18 cellular contexts compared by ENCODE assay signal in the genomic region with DNA sequence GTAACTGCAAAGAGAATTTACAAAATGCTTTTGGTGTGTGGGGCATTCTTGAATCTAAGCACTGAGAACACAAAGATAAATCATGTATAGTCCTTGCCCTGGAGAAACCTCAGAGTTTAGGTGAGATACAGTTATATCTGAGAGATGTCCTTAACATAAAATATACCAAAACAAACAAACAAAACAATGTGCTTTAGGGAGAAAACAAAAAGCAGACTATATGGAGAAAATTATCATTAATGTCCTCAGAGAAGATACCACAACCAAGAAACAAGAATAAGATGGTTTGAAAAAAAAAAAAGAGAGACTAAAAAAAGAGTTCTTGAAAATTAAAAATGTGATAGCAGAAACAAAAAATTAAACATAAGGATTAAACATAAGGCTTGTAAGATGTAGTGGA. TPM values are rescaled to one million over a fixed set of nuclear protein-coding genes. Genes with fewer than 3 reads are reported as not detected.
DNase-seq lines count a peak whose midpoint lies in the region; ATAC-seq, FAIRE-seq and TF ChIP-seq lines count a peak whose summit lies in the region.
"Had no signal": no experiment of that assay in that cellular context is flagged by ENCODE, and none has a peak within 500 bp of the region (broad histone marks: within the 10 kb centered on the region; RNA-seq: fewer than 3 reads in every experiment).

No MANE protein-coding gene starts in this region.

- H3K4me1 ChIP-seq in breast epithelium (no peaks in the 10 kb centered on the region), K562 (replicated peaks in 1 of 2; ENCODE audit: control insufficient read depth in 2 of 2, insufficient read depth in 2 of 2, low read length in 2 of 2) (peaks cover 6 to 13% of the 10 kb centered on the region in 2 experiments; a peak in 4 of 5 replicates), keratinocyte (ENCODE audit: control insufficient read depth, extremely low read depth, insufficient read depth, low read length) (peaks cover 29% of the 10 kb centered on the region), gastrocnemius medialis (peaks cover 45 to 63% of the 10 kb centered on the region in 2 donors)
- H3K4me1 ChIP-seq: BLaER1 had no signal

- no peaks in the 10 kb centered on the region for H3K9me1 ChIP-seq in K562 (ENCODE audit: control insufficient read depth, insufficient read depth, low read length)
- H3K9me1 ChIP-seq in keratinocyte (ENCODE audit: control insufficient read depth, extremely low read depth, insufficient read depth, low read length), result no peaks in the 10 kb centered on the region

- H2AFZ ChIP-seq in K562 (ENCODE audit: low read depth, low read length) (no peak overlapping the region), keratinocyte (ENCODE audit: control insufficient read depth, low read length) (no peak overlapping the region)
- H2AFZ ChIP-seq: GM23248 had no signal

- no peak overlapping the region for H3K27ac ChIP-seq in breast epithelium
- H3K27ac ChIP-seq in K562 (ENCODE audit: extremely low read depth, low read depth, low read length), result no peak overlapping the region
- peak overlapping the region; percentile 68 for H3K27ac ChIP-seq in keratinocyte (ENCODE audit: control insufficient read depth, insufficient read depth, low read length)
- peak overlapping the region in 3 of 4 donors; percentile 59 to 73 (median 70) for H3K27ac ChIP-seq in gastrocnemius medialis
- H3K27ac ChIP-seq: 22Rv1, BLaER1, GM23248 had no signal

- H3K4me3 Mint-ChIP-seq in MCF 10A (ENCODE audit: unreplicated experiment), result peak overlapping the region; percentile 10
- H3K4me3 Mint-ChIP-seq: CD4-positive, CD25-positive, alpha-beta regulatory T cell had no signal

- no peaks in the 10 kb centered on the region for H3K27me3 ChIP-seq in breast epithelium
- H3K27me3 ChIP-seq in K562 (ENCODE audit: control insufficient read depth in 2 of 2, insufficient read depth in 2 of 2, low read length in 2 of 2), result no peaks in the 10 kb centered on the region
- H3K27me3 ChIP-seq in keratinocyte (ENCODE audit: control insufficient read depth, extremely low read depth, insufficient read depth, low read length), result no peaks in the 10 kb centered on the region
- H3K27me3 ChIP-seq in gastrocnemius medialis, result no peaks in the 10 kb centered on the region
- H3K27me3 ChIP-seq: BLaER1 had no signal

- no peaks in the 10 kb centered on the region for H3K36me3 Mint-ChIP-seq in MCF 10A (ENCODE audit: insufficient read depth, unreplicated experiment)
- H3K36me3 Mint-ChIP-seq: CD4-positive, CD25-positive, alpha-beta regulatory T cell had no signal

- intact Hi-C loops in MCF 10A (cut with micrococcal nuclease), result no loop called here
- intact Hi-C loops in breast epithelium (cut with DNase I; ENCODE audit: low total_unique reads), result no loop called here
- intact Hi-C loops in K562 (cut with micrococcal nuclease), result no loop called here
- intact Hi-C loops in gastrocnemius medialis (cut with DNase I; ENCODE audit: low total_unique reads), result no loop called here

- no peaks in the 10 kb centered on the region for H3K27me3 Mint-ChIP-seq in MCF 10A (ENCODE audit: insufficient read depth, unreplicated experiment)

- CTCF ChIA-PET in MCF 10A (lab: Yijun Ruan, JAX), result no interaction called here
- CTCF ChIA-PET in K562 (lab: Yijun Ruan, JAX; ENCODE audit: low intra/inter-chr PET ratio), result no interaction called here

- DNase-seq in MCF 10A (ENCODE audit: unreplicated experiment) (no peak), breast epithelium (ENCODE audit: low spot score in 2 of 2) (no peak), K562 (ENCODE audit: extremely low read depth in 1 of 4, low spot score in 3 of 4) (no peak), keratinocyte (ENCODE audit: low read depth, low spot score) (no peak), gastrocnemius medialis (no peak), NCI-H524 treated with DMSO at 0.1 percent for 48 hours (lab: John Stamatoyannopoulos, UW) (no peak)
- DNase-seq: AML-193; CD4-positive, CD25-positive, alpha-beta regulatory T cell; DMS53; GF-D8; GM23248; H7 had no signal

- in situ Hi-C loops in K562 (cut with MboI) (no loop called here), gastrocnemius medialis (cut with MboI; ENCODE audit: low sequenced_read_pairs in 4 of 4) (loop anchor here in 2 of 4 donors (10.0 to 25.0 kb wide), 2 partner anchors 117 to 125 kb away; no protein-coding TSS in a partner anchor)

- no peak for TF ChIP-seq RAD21 in K562 (CRISPR knock-in tag; conservative IDR thresholded peaks at IDR 0.05 in 1 of 2, IDR thresholded peaks at IDR 0.05 in 1 of 2)

- H3K9me3 ChIP-seq in breast epithelium (no peaks in the 10 kb centered on the region), K562 (replicated peaks; ENCODE audit: control insufficient read depth, insufficient read depth, low read depth, low read length) (no peaks in the 10 kb centered on the region; the same call in 1 of the 2 replicates), keratinocyte (ENCODE audit: control insufficient read depth, low read depth, low read length) (no peaks in the 10 kb centered on the region), gastrocnemius medialis (no peaks in the 10 kb centered on the region)

- FAIRE-seq in K562 (lab: Jason Lieb, UNC) (no peak), keratinocyte (lab: Jason Lieb, UNC) (no peak)
- FAIRE-seq: HepG2, HTR-8/SVneo had no signal

- H3K4me3 ChIP-seq in breast epithelium, result no peak overlapping the region
- H3K4me3 ChIP-seq in K562, result no peak overlapping the region
- H3K4me3 ChIP-seq in keratinocyte (ENCODE audit: control insufficient read depth in 2 of 3, extremely low read depth in 1 of 3, insufficient read depth in 2 of 3, low read depth in 1 of 3, low read length in 3 of 3), result no peak overlapping the region
- no peak overlapping the region for H3K4me3 ChIP-seq in gastrocnemius medialis
- H3K4me3 ChIP-seq: BLaER1, GM23248 had no signal

- POLR2A ChIA-PET in MCF 10A (lab: Yijun Ruan, JAX) (interaction anchor here (0.9 to 1.6 kb wide), 3 partner anchors 14 to 176 kb away, joined by 3 to 5 read pairs (median 3); partner anchors contain the start of genes KDM1B and TPMT), K562 (lab: Yijun Ruan, JAX) (interaction anchor here (0.9 kb wide), 1 partner anchor 115 kb away, joined by 3 read pairs; no protein-coding TSS in a partner anchor)

- H3K9me3 Mint-ChIP-seq in MCF 10A (ENCODE audit: unreplicated experiment), result no peaks in the 10 kb centered on the region
- H3K9me3 Mint-ChIP-seq: CD4-positive, CD25-positive, alpha-beta regulatory T cell had no signal

- no peak for TF ChIP-seq POLR2A in breast epithelium (IDR thresholded peaks at IDR 0.05)
- TF ChIP-seq POLR2A in K562 (conservative IDR thresholded peaks at IDR 0.05), result no peak
- TF ChIP-seq POLR2A in gastrocnemius medialis (IDR thresholded peaks at IDR 0.05), result no peak

- BruUV-seq in MCF 10A (replicated peaks; lab: Mats Ljungman, UMichigan) (no TSS peak), K562 (replicated peaks; lab: Mats Ljungman, UMichigan) (no TSS peak)

- no peak for TF ChIP-seq CTCF in MCF 10A (IDR thresholded peaks at IDR 0.05; ENCODE audit: unreplicated experiment)
- TF ChIP-seq CTCF in breast epithelium (IDR thresholded peaks at IDR 0.05), result no peak
- no peak for TF ChIP-seq CTCF in K562 (IDR thresholded peaks at IDR 0.05 in 2 of 3, conservative IDR thresholded peaks at IDR 0.05 in 1 of 3; ENCODE audit: insufficient read depth in 2 of 3, low read depth in 1 of 3, low read length in 3 of 3)
- no peak for TF ChIP-seq CTCF in keratinocyte (optimal IDR thresholded peaks at IDR 0.05 in 1 of 3, IDR thresholded peaks at IDR 0.05 in 1 of 3, conservative IDR thresholded peaks at IDR 0.05 in 1 of 3; ENCODE audit: extremely low read depth in 1 of 3, insufficient read depth in 2 of 3, low read length in 3 of 3)
- TF ChIP-seq CTCF in gastrocnemius medialis (IDR thresholded peaks at IDR 0.05 in 4 of 5, conservative IDR thresholded peaks at IDR 0.05 in 1 of 5), result no peak

- H4K20me1 ChIP-seq in K562 (replicated peaks; ENCODE audit: control insufficient read depth, insufficient read depth, low read length) (no peaks in the 10 kb centered on the region), keratinocyte (ENCODE audit: control insufficient read depth, extremely low read depth, insufficient read depth, low read length) (no peaks in the 10 kb centered on the region)
- H4K20me1 ChIP-seq: BLaER1 had no signal

- H3K9ac ChIP-seq in K562 (ENCODE audit: insufficient read depth in 1 of 2, low read depth in 2 of 2, low read length in 2 of 2) (no peak overlapping the region), keratinocyte (ENCODE audit: control insufficient read depth, extremely low read depth, insufficient read depth, low read length) (no peak overlapping the region)
- H3K9ac ChIP-seq: BLaER1, GM23248 had no signal

- dilution Hi-C loops in keratinocyte (cut with MboI; ENCODE audit: extremely low pct_ligation_motif_present, low sequenced_read_pairs), result no loop called here

- TF ChIP-seq EP300 in K562 (IDR thresholded peaks at IDR 0.05; ENCODE audit: low read length), result no peak

- H3K79me2 ChIP-seq in K562 (ENCODE audit: control insufficient read depth, insufficient read depth, low read length) (peaks cover 74% of the 10 kb centered on the region), keratinocyte (ENCODE audit: control insufficient read depth, insufficient read depth, low read length) (peaks cover 91% of the 10 kb centered on the region)

- peak overlapping the region; percentile 66 for H3K27ac Mint-ChIP-seq in MCF 10A (ENCODE audit: low read depth, unreplicated experiment)
- H3K27ac Mint-ChIP-seq: CD4-positive, CD25-positive, alpha-beta regulatory T cell had no signal

- peaks cover 26% of the 10 kb centered on the region for H3K4me1 Mint-ChIP-seq in MCF 10A (ENCODE audit: insufficient read depth, unreplicated experiment)

- no peak for ATAC-seq in K562
- ATAC-seq in gastrocnemius medialis, result no peak
- no peak for ATAC-seq in HG03469 (IDR thresholded peaks at IDR 0.05; ENCODE audit: unreplicated experiment)
- ATAC-seq in GM21619 (IDR thresholded peaks at IDR 0.05; ENCODE audit: unreplicated experiment), result no peak
- ATAC-seq: HepG2 had no signal

- H3K4me2 ChIP-seq in K562 (ENCODE audit: insufficient read depth, low read length) (no peak overlapping the region), keratinocyte (ENCODE audit: control insufficient read depth, extremely low read depth, insufficient read depth, low read depth, low read length) (no peak overlapping the region)
- H3K4me2 ChIP-seq: BLaER1 had no signal

- no peaks in the 10 kb centered on the region for H3K36me3 ChIP-seq in breast epithelium
- H3K36me3 ChIP-seq in K562 (ENCODE audit: control insufficient read depth, insufficient read depth, low read length), result peaks cover 27% of the 10 kb centered on the region; the same call in 2 of the 3 replicates
- H3K36me3 ChIP-seq in keratinocyte (ENCODE audit: control insufficient read depth in 2 of 2, extremely low read depth in 1 of 2, insufficient read depth in 2 of 2, low read length in 2 of 2), result peaks cover 3 to 7% of the 10 kb centered on the region in 2 experiments
- no peaks in the 10 kb centered on the region for H3K36me3 ChIP-seq in gastrocnemius medialis

RNA-seq across cellular contexts. Expression of gene KIF13A, which starts 8.0 kb away (rescaled TPM):
- 24.1 and 33.5 TPM in 2 replicates for total RNA-seq in MCF 10A (2022)
- 10 to 100 TPM; 40.0 to 60.4 (median 49.6) TPM for total RNA-seq in breast epithelium
- total RNA-seq in K562 (2011; cell fraction: chromatin; rRNA removed; ENCODE audit: low replicate concordance), result 104 and 140 TPM in 2 replicates
- 46.7 and 52.6 TPM in 2 replicates for total RNA-seq in K562 (2011; cell fraction: nucleolus; rRNA removed)
- total RNA-seq in K562 (2011; cell fraction: nucleoplasm; rRNA removed), result 47.2 and 119 TPM in 2 replicates
- 21.0 and 30.1 TPM in 2 replicates for total RNA-seq in K562 (2014; rRNA removed)
- 37.5 and 39.3 TPM in 2 replicates for total RNA-seq in K562 (2014; rRNA removed; fragmentation: Illumina TruSeq; extraction: Trizol)
- total RNA-seq in K562 (2015; rRNA removed; fragmentation: Illumina TruSeq; extraction: Trizol), result 43.2 and 44.3 TPM in 2 replicates
- 30.1 and 33.8 TPM in 2 replicates for total RNA-seq in K562 (2021)
- polyA plus RNA-seq in K562 (2011; rRNA removed), result 29.5 and 31.8 TPM in 2 replicates
- 15.8 and 22.8 TPM in 2 replicates for polyA plus RNA-seq in K562 (2011; cell fraction: cytosol; rRNA removed)
- 33.0 and 34.3 TPM in 2 replicates for polyA plus RNA-seq in K562 (2011; cell fraction: nucleus; rRNA removed)
- 25.3 and 25.9 TPM in 2 replicates for polyA plus RNA-seq in K562 (2012)
- 28.2 and 29.7 TPM in 2 replicates for polyA plus RNA-seq in K562 (2014; fragmentation: Illumina TruSeq; extraction: Trizol)
- polyA plus RNA-seq in K562 (2014; fragmentation: Nextera tagmentation; extraction: Ambion mirVana), result 1 to 10 TPM; 3.6 to 4.3 TPM
- 22.5 and 22.6 TPM in 2 replicates for polyA plus RNA-seq in K562 (2014; rRNA removed)
- 58.2 and 66.9 TPM in 2 replicates for polyA minus RNA-seq in K562 (2011; rRNA and poly(A)+ RNA removed)
- polyA minus RNA-seq in K562 (2011; cell fraction: cytosol; rRNA and poly(A)+ RNA removed), result 27.8 and 31.0 TPM in 2 replicates
- 52.9 and 92.3 TPM in 2 replicates for polyA minus RNA-seq in K562 (2011; cell fraction: nucleus; rRNA and poly(A)+ RNA removed)
- 90.1 to 106 TPM (median 96.2 TPM) in 3 replicates for polyA plus RNA-seq in keratinocyte
- polyA plus RNA-seq in keratinocyte (2011; ENCODE audit: low read depth), result 40.6 TPM
- 81.7 and 104 TPM in 2 replicates for polyA plus RNA-seq in keratinocyte (2011; cell fraction: cytosol; rRNA removed)
- 149 and 161 TPM in 2 replicates for polyA plus RNA-seq in keratinocyte (2011; cell fraction: nucleus; rRNA removed)
- 51.2 and 90.2 TPM in 2 replicates for polyA plus RNA-seq in keratinocyte (2012; ENCODE audit: low replicate concordance)
- polyA minus RNA-seq in keratinocyte, result 87.5 to 126 TPM (median 106 TPM) in 3 replicates
- polyA minus RNA-seq in keratinocyte (2011; cell fraction: cytosol; rRNA and poly(A)+ RNA removed), result 73.3 TPM
- 171 and 308 TPM in 2 replicates for polyA minus RNA-seq in keratinocyte (2011; cell fraction: nucleus; rRNA and poly(A)+ RNA removed)
- total RNA-seq in gastrocnemius medialis, result 10 to 100 TPM; 47.4 to 72.9 (median 63.8) TPM
- polyA plus RNA-seq: CD4-positive, CD25-positive, alpha-beta regulatory T cell had no signal

Comparison
In these comparisons a context has a peak if more than half of its experiments do, and no peak if none do; other contexts are left out.
1. H3K27ac ChIP-seq: peak in keratinocyte (single experiment) and gastrocnemius medialis (3 of 4); none in breast epithelium (0 of 2) and K562 (single experiment).